In the genomic region with DNA sequence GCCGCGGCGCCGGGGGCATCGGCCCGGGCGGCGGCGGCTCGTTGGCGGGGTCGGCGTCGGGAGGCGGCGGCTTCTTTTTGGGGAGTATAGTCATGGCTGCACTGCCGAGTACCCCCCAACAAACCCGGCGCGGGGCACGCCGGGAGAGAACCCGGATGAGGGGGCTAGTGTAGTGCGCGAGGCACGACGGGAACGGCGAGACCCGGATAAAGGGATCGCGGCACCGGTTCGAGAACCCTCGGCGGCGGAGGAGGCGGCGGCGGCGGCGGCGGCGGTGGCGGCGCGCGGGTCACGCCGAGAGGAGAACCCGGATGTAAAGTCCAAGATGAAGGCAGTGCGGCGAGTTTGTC, we compare ENCODE assay signal across 8 cellular contexts. TPM values are rescaled to one million over a fixed set of nuclear protein-coding genes. Genes with fewer than 3 reads are reported as not detected.
DNase-seq lines count a peak whose midpoint lies in the region; ATAC-seq and TF ChIP-seq lines count a peak whose summit lies in the region.

A gene with protein sequence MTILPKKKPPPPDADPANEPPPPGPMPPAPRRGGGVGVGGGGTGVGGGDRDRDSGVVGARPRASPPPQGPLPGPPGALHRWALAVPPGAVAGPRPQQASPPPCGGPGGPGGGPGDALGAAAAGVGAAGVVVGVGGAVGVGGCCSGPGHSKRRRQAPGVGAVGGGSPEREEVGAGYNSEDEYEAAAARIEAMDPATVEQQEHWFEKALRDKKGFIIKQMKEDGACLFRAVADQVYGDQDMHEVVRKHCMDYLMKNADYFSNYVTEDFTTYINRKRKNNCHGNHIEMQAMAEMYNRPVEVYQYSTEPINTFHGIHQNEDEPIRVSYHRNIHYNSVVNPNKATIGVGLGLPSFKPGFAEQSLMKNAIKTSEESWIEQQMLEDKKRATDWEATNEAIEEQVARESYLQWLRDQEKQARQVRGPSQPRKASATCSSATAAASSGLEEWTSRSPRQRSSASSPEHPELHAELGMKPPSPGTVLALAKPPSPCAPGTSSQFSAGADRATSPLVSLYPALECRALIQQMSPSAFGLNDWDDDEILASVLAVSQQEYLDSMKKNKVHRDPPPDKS (minus strand): TSS at position 131 of the 350 bp plus-strand sequence. CDS start 37 bp downstream, at position 94.

- H3K4me3 Mint-ChIP-seq in activated naive CD4-positive, alpha-beta T cell treated with anti-CD3 and anti-CD28 coated beads for 36 hours = peak within 1 kb of the TSS; percentile 98
- H3K4me3 Mint-ChIP-seq in progenitor cell of endocrine pancreas (ENCODE audit: low read depth) = peak within 1 kb of the TSS; percentile 100

- peaks cover 0 to 13% (median 0%) of the 10 kb centered on the region in 9 donors for H3K36me3 ChIP-seq in heart left ventricle
- no peaks in the 10 kb centered on the region for H3K36me3 ChIP-seq in urinary bladder (ENCODE audit: insufficient read depth)

- WGBS in heart left ventricle, 4 donors = 0 to 65% (median 28%) methylated on average over 37 to 53 of the region's 53 CpGs
- 1% methylated on average over 50 of the region's 53 CpGs for WGBS in urinary bladder

- peaks cover 53% of the 10 kb centered on the region for H3K4me1 Mint-ChIP-seq in activated naive CD4-positive, alpha-beta T cell treated with anti-CD3 and anti-CD28 coated beads for 36 hours (ENCODE audit: low read depth)
- H3K4me1 Mint-ChIP-seq in progenitor cell of endocrine pancreas (ENCODE audit: low read depth) = peaks cover 10% of the 10 kb centered on the region

- ATAC-seq in GM19025 (IDR thresholded peaks at IDR 0.05; ENCODE audit: low read depth, unreplicated experiment) = peak; percentile 26
- ATAC-seq in HG03354 (IDR thresholded peaks at IDR 0.05; ENCODE audit: poor library complexity, severe bottlenecking, unreplicated experiment) = peak; percentile 44
- peak in 2 of 4 donors; percentile 43 to 54 for ATAC-seq in heart left ventricle

- TF ChIP-seq CTCF in AG09309 (IDR thresholded peaks at IDR 0.05; ENCODE audit: control insufficient read depth, insufficient read depth, low read depth, low read length, missing control alignments) = no peak
- no peak for TF ChIP-seq CTCF in heart left ventricle (IDR thresholded peaks at IDR 0.05)
- no peak for TF ChIP-seq CTCF in progenitor cell of endocrine pancreas (IDR thresholded peaks at IDR 0.05; ENCODE audit: unreplicated experiment)

- peaks cover 13% of the 10 kb centered on the region for H3K36me3 Mint-ChIP-seq in activated naive CD4-positive, alpha-beta T cell treated with anti-CD3 and anti-CD28 coated beads for 36 hours (ENCODE audit: low read depth)
- peaks cover 1% of the 10 kb centered on the region for H3K36me3 Mint-ChIP-seq in progenitor cell of endocrine pancreas (ENCODE audit: insufficient read depth)

- peak within 1 kb of the TSS; percentile 68 for H3K4me3 ChIP-seq in AG09309 (ENCODE audit: control insufficient read depth, low read depth, low read length)
- H3K4me3 ChIP-seq in heart left ventricle = peak within 1 kb of the TSS; percentile 49 to 87 (median 71)
- H3K4me3 ChIP-seq in urinary bladder (ENCODE audit: low read depth, low read length) = peak within 1 kb of the TSS; percentile 88

- H3K27ac ChIP-seq in heart left ventricle (peak within 1 kb of the TSS; percentile 87 to 99 (median 94)), urinary bladder (ENCODE audit: low read depth) (peak within 1 kb of the TSS; percentile 89)

- TF ChIP-seq POLR2A in heart left ventricle (IDR thresholded peaks at IDR 0.05) = no peak

- peaks cover 0 to 5% (median 0%) of the 10 kb centered on the region in 12 donors for H3K9me3 ChIP-seq in heart left ventricle

- intact Hi-C loops in activated naive CD4-positive, alpha-beta T cell treated with anti-CD3 and anti-CD28 coated beads for 36 hours (cut with micrococcal nuclease) = loop anchor here (5.0 kb wide), 1 partner anchor 205 kb away; the partner anchor contains the start of gene MAGIX
- intact Hi-C loops in heart left ventricle (cut with DNase I) = loop anchor here in 5 of 10 donors (5.0 to 10.0 kb wide), 4 partner anchors 45 to 147 kb away; partner anchors contain the start of genes TFE3 (in 4 of the 5) and GRIPAP1 (in 1 of the 5)

- H3K27ac Mint-ChIP-seq in activated naive CD4-positive, alpha-beta T cell treated with anti-CD3 and anti-CD28 coated beads for 36 hours = peak within 1 kb of the TSS; percentile 100
- peak within 1 kb of the TSS; percentile 100 for H3K27ac Mint-ChIP-seq in progenitor cell of endocrine pancreas

- H3K9me3 Mint-ChIP-seq in activated naive CD4-positive, alpha-beta T cell treated with anti-CD3 and anti-CD28 coated beads for 36 hours = no peaks in the 10 kb centered on the region
- peaks cover 18% of the 10 kb centered on the region for H3K9me3 Mint-ChIP-seq in progenitor cell of endocrine pancreas (ENCODE audit: low read depth)

- H3K4me1 ChIP-seq in heart left ventricle = peaks cover 0 to 46% (median 23%) of the 10 kb centered on the region in 12 donors
- no peaks in the 10 kb centered on the region for H3K4me1 ChIP-seq in urinary bladder (ENCODE audit: insufficient read depth)

- H3K27me3 Mint-ChIP-seq in activated naive CD4-positive, alpha-beta T cell treated with anti-CD3 and anti-CD28 coated beads for 36 hours (ENCODE audit: low read depth) = no peaks in the 10 kb centered on the region
- no peaks in the 10 kb centered on the region for H3K27me3 Mint-ChIP-seq in progenitor cell of endocrine pancreas

- DNase-seq in AG09309 (ENCODE audit: low read depth) (no peak), heart left ventricle (peak; percentile 62 to 80 (median 68)), progenitor cell of endocrine pancreas (ENCODE audit: low spot score, unreplicated experiment) (peak; percentile 23)
- no peak for DNase-seq in activated naive CD4-positive, alpha-beta T cell treated with anti-CD3 and anti-CD28 coated beads for 36 hours

- no peaks in the 10 kb centered on the region for H3K27me3 ChIP-seq in heart left ventricle

- CTCF ChIA-PET in activated naive CD4-positive, alpha-beta T cell treated with anti-CD3 and anti-CD28 coated beads for 36 hours (lab: Charles Lee) = no interaction called here

TF ChIP-seq in PFSK-1, 5 proteins besides CTCF, POLR2A, EP300 and RAD21:
- TF ChIP-seq POLR2AphosphoS5 (IDR thresholded peaks at IDR 0.05; ENCODE audit: low read depth, low read length) (peak; percentile 5; the same call in 1 of the 2 replicates), TAF1 (IDR thresholded peaks at IDR 0.05; ENCODE audit: borderline replicate concordance, insufficient read depth, low read length) (no peak)
TF ChIP-seq in PFSK-1: peak in this region for 1.

RNA-seq across cellular contexts. Expression of the gene that starts here (rescaled TPM):
- polyA plus RNA-seq in PFSK-1 (2012; ENCODE audit: insufficient read length, low read depth) = 85.9 TPM
- 10 to 100 TPM; 69.1 to 70.5 TPM for total RNA-seq in activated naive CD4-positive, alpha-beta T cell treated with anti-CD3 and anti-CD28 coated beads for 36 hours
- total RNA-seq in heart left ventricle (10 to 100 TPM; 17.6 to 31.1 (median 24.6) TPM), progenitor cell of endocrine pancreas (52.5 and 53.3 TPM in 2 replicates), urinary bladder (21.3 TPM)
- polyA plus RNA-seq in heart left ventricle (10 to 100 TPM; 17.2 to 32.7 TPM), urinary bladder (48.9 TPM)

Comparison
In these comparisons a context has a peak if more than half of its experiments do, and no peak if none do; other contexts are left out.
1. DNase-seq: peak in heart left ventricle (5 of 5) and progenitor cell of endocrine pancreas (single experiment); none in AG09309 (single experiment) and activated naive CD4-positive, alpha-beta T cell treated with anti-CD3 and anti-CD28 coated beads for 36 hours (single experiment).
2. Peak in every context shown above with its lines, with median percentiles within 50 percentile points of each other: H3K4me3 ChIP-seq.